1 cellular context compared by ENCODE assay signal in the genomic region with DNA sequence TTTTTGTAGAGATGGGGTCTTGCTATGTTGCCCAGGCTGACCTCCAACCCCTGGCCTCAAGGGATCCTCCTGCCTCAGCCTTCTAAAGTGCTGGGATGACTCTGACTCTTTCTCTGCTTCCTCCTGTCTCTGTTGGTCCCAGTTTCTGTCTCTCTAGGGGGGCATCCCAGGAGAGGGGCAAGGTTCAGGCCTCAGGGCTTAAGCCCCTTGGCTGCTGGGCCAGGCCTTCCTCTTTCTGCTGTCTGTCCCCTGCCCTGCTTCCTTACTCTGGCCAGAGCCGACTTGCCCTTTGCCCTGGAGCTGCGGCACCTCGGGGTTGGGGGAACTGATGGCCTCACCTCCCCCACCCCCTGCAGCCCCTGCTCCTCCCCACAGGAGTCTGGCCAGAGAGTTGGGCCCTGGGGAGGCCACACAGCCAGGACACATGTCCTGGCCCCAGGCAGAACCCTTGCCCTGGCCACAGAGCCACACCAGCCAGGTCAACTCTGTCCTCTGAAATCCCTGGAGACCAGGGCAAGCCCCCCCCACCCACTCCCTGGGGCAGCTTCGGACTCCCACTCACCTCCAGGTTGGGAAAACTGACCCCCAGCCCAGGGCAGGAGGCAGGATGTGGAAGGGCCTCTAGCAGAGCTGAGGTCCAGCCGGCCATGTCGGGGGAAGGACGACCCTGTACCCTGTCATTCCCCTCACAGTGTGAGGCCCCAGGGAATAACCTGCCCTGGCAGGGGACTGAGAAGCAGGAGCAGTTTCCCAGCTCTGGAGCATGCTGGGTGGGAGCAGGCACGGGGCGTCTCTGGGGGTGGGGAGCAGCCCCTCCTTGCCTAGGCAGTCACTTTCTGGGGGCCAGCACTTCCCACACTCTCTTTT.
TF ChIP-seq lines count a peak whose summit lies in the region.

No MANE protein-coding gene starts in this region.

TF ChIP-seq in HepG2, 621 proteins besides CTCF, POLR2A, EP300 and RAD21 (continued from another document and continues in another):
- TF ChIP-seq, protein P1, sequence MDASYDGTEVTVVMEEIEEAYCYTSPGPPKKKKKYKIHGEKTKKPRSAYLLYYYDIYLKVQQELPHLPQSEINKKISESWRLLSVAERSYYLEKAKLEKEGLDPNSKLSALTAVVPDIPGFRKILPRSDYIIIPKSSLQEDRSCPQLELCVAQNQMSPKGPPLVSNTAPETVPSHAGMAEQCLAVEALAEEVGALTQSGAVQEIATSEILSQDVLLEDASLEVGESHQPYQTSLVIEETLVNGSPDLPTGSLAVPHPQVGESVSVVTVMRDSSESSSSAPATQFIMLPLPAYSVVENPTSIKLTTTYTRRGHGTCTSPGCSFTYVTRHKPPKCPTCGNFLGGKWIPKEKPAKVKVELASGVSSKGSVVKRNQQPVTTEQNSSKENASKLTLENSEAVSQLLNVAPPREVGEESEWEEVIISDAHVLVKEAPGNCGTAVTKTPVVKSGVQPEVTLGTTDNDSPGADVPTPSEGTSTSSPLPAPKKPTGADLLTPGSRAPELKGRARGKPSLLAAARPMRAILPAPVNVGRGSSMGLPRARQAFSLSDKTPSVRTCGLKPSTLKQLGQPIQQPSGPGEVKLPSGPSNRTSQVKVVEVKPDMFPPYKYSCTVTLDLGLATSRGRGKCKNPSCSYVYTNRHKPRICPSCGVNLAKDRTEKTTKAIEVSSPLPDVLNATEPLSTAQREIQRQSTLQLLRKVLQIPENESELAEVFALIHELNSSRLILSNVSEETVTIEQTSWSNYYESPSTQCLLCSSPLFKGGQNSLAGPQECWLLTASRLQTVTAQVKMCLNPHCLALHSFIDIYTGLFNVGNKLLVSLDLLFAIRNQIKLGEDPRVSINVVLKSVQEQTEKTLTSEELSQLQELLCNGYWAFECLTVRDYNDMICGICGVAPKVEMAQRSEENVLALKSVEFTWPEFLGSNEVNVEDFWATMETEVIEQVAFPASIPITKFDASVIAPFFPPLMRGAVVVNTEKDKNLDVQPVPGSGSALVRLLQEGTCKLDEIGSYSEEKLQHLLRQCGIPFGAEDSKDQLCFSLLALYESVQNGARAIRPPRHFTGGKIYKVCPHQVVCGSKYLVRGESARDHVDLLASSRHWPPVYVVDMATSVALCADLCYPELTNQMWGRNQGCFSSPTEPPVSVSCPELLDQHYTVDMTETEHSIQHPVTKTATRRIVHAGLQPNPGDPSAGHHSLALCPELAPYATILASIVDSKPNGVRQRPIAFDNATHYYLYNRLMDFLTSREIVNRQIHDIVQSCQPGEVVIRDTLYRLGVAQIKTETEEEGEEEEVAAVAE (CRISPR knock-in tag; IDR thresholded peaks at IDR 0.05; ENCODE audit: borderline replicate concordance), result no peak
- TF ChIP-seq ZNF615 (CRISPR knock-in tag; IDR thresholded peaks at IDR 0.05; ENCODE audit: borderline replicate concordance) (no peak), KDM1A (CRISPR knock-in tag; IDR thresholded peaks at IDR 0.05) (peak; percentile 49; the same call in 1 of the 2 replicates), AHR (CRISPR knock-in tag; IDR thresholded peaks at IDR 0.05) (no peak), HMG20A (CRISPR knock-in tag; IDR thresholded peaks at IDR 0.05; ENCODE audit: borderline replicate concordance) (no peak; the same call in 1 of the 2 replicates), AGO1 (IDR thresholded peaks at IDR 0.05; ENCODE audit: low read depth, low read length, poor library complexity, severe bottlenecking) (no peak), JUNB (CRISPR knock-in tag; IDR thresholded peaks at IDR 0.05; ENCODE audit: borderline replicate concordance) (no peak), ZIK1 (CRISPR knock-in tag; IDR thresholded peaks at IDR 0.05; ENCODE audit: borderline replicate concordance, low read depth) (no peak), MED1 (CRISPR knock-in tag; IDR thresholded peaks at IDR 0.05) (peak; percentile 64), SIN3A (IDR thresholded peaks at IDR 0.05; ENCODE audit: borderline replicate concordance, low read depth, low read length) (no peak), THYN1 (CRISPR knock-in tag; IDR thresholded peaks at IDR 0.05; ENCODE audit: borderline replicate concordance, low read depth) (no peak), ZNF572 (CRISPR knock-in tag; IDR thresholded peaks at IDR 0.05) (0 out of 2 replicates have a peak, but pooled peaks have one; percentile 47), ZNF619 (CRISPR knock-in tag; IDR thresholded peaks at IDR 0.05) (no peak), NAIF1 (CRISPR knock-in tag; IDR thresholded peaks at IDR 0.05; ENCODE audit: borderline replicate concordance) (peak; percentile 44; the same call in 1 of the 2 replicates), ATF1 (CRISPR knock-in tag; IDR thresholded peaks at IDR 0.05) (no peak), SP140L (CRISPR knock-in tag; IDR thresholded peaks at IDR 0.05; ENCODE audit: borderline replicate concordance) (no peak), JUN (CRISPR knock-in tag; IDR thresholded peaks at IDR 0.05) (no peak), STAT5B (CRISPR knock-in tag; IDR thresholded peaks at IDR 0.05) (no peak), KDM5A (IDR thresholded peaks at IDR 0.05; ENCODE audit: borderline replicate concordance, low read length) (no peak), SNRNP70 (IDR thresholded peaks at IDR 0.05; ENCODE audit: low read depth, low read length) (no peak)
- TF ChIP-seq, protein P2, sequence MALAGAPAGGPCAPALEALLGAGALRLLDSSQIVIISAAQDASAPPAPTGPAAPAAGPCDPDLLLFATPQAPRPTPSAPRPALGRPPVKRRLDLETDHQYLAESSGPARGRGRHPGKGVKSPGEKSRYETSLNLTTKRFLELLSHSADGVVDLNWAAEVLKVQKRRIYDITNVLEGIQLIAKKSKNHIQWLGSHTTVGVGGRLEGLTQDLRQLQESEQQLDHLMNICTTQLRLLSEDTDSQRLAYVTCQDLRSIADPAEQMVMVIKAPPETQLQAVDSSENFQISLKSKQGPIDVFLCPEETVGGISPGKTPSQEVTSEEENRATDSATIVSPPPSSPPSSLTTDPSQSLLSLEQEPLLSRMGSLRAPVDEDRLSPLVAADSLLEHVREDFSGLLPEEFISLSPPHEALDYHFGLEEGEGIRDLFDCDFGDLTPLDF (CRISPR knock-in tag; IDR thresholded peaks at IDR 0.05), result no peak
- TF ChIP-seq, protein P3, sequence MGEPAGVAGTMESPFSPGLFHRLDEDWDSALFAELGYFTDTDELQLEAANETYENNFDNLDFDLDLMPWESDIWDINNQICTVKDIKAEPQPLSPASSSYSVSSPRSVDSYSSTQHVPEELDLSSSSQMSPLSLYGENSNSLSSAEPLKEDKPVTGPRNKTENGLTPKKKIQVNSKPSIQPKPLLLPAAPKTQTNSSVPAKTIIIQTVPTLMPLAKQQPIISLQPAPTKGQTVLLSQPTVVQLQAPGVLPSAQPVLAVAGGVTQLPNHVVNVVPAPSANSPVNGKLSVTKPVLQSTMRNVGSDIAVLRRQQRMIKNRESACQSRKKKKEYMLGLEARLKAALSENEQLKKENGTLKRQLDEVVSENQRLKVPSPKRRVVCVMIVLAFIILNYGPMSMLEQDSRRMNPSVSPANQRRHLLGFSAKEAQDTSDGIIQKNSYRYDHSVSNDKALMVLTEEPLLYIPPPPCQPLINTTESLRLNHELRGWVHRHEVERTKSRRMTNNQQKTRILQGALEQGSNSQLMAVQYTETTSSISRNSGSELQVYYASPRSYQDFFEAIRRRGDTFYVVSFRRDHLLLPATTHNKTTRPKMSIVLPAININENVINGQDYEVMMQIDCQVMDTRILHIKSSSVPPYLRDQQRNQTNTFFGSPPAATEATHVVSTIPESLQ (CRISPR knock-in tag; conservative IDR thresholded peaks at IDR 0.05), result no peak
- TF ChIP-seq, protein P4, sequence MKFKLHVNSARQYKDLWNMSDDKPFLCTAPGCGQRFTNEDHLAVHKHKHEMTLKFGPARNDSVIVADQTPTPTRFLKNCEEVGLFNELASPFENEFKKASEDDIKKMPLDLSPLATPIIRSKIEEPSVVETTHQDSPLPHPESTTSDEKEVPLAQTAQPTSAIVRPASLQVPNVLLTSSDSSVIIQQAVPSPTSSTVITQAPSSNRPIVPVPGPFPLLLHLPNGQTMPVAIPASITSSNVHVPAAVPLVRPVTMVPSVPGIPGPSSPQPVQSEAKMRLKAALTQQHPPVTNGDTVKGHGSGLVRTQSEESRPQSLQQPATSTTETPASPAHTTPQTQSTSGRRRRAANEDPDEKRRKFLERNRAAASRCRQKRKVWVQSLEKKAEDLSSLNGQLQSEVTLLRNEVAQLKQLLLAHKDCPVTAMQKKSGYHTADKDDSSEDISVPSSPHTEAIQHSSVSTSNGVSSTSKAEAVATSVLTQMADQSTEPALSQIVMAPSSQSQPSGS (CRISPR knock-in tag; IDR thresholded peaks at IDR 0.05), result 0 out of 2 replicates have a peak, but pooled peaks have one; percentile 25
- TF ChIP-seq, protein P5, sequence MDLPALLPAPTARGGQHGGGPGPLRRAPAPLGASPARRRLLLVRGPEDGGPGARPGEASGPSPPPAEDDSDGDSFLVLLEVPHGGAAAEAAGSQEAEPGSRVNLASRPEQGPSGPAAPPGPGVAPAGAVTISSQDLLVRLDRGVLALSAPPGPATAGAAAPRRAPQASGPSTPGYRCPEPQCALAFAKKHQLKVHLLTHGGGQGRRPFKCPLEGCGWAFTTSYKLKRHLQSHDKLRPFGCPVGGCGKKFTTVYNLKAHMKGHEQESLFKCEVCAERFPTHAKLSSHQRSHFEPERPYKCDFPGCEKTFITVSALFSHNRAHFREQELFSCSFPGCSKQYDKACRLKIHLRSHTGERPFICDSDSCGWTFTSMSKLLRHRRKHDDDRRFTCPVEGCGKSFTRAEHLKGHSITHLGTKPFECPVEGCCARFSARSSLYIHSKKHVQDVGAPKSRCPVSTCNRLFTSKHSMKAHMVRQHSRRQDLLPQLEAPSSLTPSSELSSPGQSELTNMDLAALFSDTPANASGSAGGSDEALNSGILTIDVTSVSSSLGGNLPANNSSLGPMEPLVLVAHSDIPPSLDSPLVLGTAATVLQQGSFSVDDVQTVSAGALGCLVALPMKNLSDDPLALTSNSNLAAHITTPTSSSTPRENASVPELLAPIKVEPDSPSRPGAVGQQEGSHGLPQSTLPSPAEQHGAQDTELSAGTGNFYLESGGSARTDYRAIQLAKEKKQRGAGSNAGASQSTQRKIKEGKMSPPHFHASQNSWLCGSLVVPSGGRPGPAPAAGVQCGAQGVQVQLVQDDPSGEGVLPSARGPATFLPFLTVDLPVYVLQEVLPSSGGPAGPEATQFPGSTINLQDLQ (CRISPR knock-in tag; IDR thresholded peaks at IDR 0.05), result peak; percentile 75
- TF ChIP-seq, protein P6, sequence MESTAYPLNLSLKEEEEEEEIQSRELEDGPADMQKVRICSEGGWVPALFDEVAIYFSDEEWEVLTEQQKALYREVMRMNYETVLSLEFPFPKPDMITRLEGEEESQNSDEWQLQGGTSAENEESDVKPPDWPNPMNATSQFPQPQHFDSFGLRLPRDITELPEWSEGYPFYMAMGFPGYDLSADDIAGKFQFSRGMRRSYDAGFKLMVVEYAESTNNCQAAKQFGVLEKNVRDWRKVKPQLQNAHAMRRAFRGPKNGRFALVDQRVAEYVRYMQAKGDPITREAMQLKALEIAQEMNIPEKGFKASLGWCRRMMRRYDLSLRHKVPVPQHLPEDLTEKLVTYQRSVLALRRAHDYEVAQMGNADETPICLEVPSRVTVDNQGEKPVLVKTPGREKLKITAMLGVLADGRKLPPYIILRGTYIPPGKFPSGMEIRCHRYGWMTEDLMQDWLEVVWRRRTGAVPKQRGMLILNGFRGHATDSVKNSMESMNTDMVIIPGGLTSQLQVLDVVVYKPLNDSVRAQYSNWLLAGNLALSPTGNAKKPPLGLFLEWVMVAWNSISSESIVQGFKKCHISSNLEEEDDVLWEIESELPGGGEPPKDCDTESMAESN (CRISPR knock-in tag; conservative IDR thresholded peaks at IDR 0.05), result no peak
- TF ChIP-seq, protein P7, sequence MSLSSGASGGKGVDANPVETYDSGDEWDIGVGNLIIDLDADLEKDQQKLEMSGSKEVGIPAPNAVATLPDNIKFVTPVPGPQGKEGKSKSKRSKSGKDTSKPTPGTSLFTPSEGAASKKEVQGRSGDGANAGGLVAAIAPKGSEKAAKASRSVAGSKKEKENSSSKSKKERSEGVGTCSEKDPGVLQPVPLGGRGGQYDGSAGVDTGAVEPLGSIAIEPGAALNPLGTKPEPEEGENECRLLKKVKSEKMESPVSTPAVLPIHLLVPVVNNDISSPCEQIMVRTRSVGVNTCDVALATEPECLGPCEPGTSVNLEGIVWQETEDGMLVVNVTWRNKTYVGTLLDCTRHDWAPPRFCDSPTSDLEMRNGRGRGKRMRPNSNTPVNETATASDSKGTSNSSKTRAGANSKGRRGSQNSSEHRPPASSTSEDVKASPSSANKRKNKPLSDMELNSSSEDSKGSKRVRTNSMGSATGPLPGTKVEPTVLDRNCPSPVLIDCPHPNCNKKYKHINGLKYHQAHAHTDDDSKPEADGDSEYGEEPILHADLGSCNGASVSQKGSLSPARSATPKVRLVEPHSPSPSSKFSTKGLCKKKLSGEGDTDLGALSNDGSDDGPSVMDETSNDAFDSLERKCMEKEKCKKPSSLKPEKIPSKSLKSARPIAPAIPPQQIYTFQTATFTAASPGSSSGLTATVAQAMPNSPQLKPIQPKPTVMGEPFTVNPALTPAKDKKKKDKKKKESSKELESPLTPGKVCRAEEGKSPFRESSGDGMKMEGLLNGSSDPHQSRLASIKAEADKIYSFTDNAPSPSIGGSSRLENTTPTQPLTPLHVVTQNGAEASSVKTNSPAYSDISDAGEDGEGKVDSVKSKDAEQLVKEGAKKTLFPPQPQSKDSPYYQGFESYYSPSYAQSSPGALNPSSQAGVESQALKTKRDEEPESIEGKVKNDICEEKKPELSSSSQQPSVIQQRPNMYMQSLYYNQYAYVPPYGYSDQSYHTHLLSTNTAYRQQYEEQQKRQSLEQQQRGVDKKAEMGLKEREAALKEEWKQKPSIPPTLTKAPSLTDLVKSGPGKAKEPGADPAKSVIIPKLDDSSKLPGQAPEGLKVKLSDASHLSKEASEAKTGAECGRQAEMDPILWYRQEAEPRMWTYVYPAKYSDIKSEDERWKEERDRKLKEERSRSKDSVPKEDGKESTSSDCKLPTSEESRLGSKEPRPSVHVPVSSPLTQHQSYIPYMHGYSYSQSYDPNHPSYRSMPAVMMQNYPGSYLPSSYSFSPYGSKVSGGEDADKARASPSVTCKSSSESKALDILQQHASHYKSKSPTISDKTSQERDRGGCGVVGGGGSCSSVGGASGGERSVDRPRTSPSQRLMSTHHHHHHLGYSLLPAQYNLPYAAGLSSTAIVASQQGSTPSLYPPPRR (CRISPR knock-in tag; IDR thresholded peaks at IDR 0.05; ENCODE audit: borderline replicate concordance), result peak; percentile 75; the same call in 1 of the 2 replicates
